18 cellular contexts compared by ENCODE assay signal in the genomic region with DNA sequence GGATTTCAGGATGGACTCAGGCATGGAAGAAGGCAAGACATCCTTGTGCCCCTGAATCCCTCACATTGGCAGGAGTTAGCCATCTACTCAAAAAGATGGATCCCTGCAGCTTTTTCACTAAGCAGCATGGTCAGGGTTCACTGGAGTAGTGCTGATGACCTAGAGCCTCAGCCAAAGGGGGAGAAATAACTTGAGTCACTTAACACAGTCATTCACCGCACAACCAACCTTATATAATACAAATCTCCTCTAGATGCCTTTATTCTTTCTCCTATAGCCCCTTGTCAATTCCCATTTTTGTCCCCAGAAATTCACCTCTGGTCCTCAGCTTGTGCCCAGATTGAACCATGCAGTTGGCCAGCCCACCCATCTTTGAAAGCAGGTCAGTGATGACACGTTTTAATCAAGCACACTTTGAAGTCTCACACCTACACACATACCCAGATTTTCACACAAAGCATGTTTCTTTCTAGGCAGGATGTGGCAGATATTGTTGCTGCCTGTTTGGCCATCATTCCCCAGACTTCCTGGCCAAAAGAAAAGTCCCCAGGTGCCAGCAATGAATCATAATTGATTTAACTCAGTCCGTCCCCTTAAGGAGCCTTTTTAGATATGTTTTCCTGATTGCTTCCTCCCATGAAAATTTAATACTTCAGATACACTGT.
DNase-seq lines count a peak whose midpoint lies in the region; ATAC-seq and TF ChIP-seq lines count a peak whose summit lies in the region.
"Had no signal": no experiment of that assay in that cellular context is flagged by ENCODE, and none has a peak within 500 bp of the region (broad histone marks: within the 10 kb centered on the region; RNA-seq: fewer than 3 reads in every experiment).

No MANE protein-coding gene starts in this region.

- H3K4me1 ChIP-seq in CD4-positive, CD25-positive, alpha-beta regulatory T cell (ENCODE audit: control insufficient read depth, insufficient read depth, low read length, poor library complexity, severe bottlenecking): peaks cover 24% of the 10 kb centered on the region
- H3K4me1 ChIP-seq in esophagus squamous epithelium: peaks cover 0 to 8% (median 0%) of the 10 kb centered on the region in 3 donors
- H3K4me1 ChIP-seq: HAP-1, thyroid gland had no signal

- H3K27ac ChIP-seq in CD4-positive, CD25-positive, alpha-beta regulatory T cell (ENCODE audit: insufficient read depth, low read length, poor library complexity, severe bottlenecking): no peak overlapping the region
- H3K27ac ChIP-seq in esophagus squamous epithelium: no peak overlapping the region
- H3K27ac ChIP-seq: epithelial cell of prostate, thyroid gland had no signal

- H3K4me3 Mint-ChIP-seq in CD4-positive, CD25-positive, alpha-beta regulatory T cell: peak overlapping the region in 1 of 4 donors; percentile 76
- peak overlapping the region; percentile 58 for H3K4me3 Mint-ChIP-seq in activated T-helper 1 cell treated with anti-CD3 and anti-CD28 coated beads, Interleukin-12 subunit alpha, Interleukin-12 subunit beta, Interleukin-2, Interleukin-4 antibody, amounts not matched to agents 30 ng/mL and 10 ng/mL and 1 ng/mL, durations not matched to agents 14 hours and 24 hours and 36 hours
- H3K4me3 Mint-ChIP-seq in effector memory CD8-positive, alpha-beta T cell: peak overlapping the region; percentile 44 to 48
- no peak overlapping the region for H3K4me3 Mint-ChIP-seq in glutamatergic neuron (ENCODE audit: unreplicated experiment)

- intact Hi-C loops in activated T-helper 1 cell treated with anti-CD3 and anti-CD28 coated beads, Interleukin-12 subunit alpha, Interleukin-12 subunit beta, Interleukin-2, Interleukin-4 antibody, amounts not matched to agents 30 ng/mL and 10 ng/mL and 1 ng/mL, durations not matched to agents 14 hours and 24 hours and 36 hours (cut with micrococcal nuclease): loop anchor here (1.0 to 2.0 kb wide), 4 partner anchors 18 to 43 kb away; no protein-coding TSS in a partner anchor
- intact Hi-C loops in esophagus squamous epithelium (cut with DNase I): no loop called here

- peaks cover 0 to 3% (median 0%) of the 10 kb centered on the region in 7 donors for H3K9me3 Mint-ChIP-seq in CD4-positive, CD25-positive, alpha-beta regulatory T cell
- peaks cover 12% of the 10 kb centered on the region for H3K9me3 Mint-ChIP-seq in activated T-helper 1 cell treated with anti-CD3 and anti-CD28 coated beads, Interleukin-12 subunit alpha, Interleukin-12 subunit beta, Interleukin-2, Interleukin-4 antibody, amounts not matched to agents 30 ng/mL and 10 ng/mL and 1 ng/mL, durations not matched to agents 14 hours and 24 hours and 36 hours
- peaks cover 0 to 2% of the 10 kb centered on the region in 2 donors for H3K9me3 Mint-ChIP-seq in effector memory CD8-positive, alpha-beta T cell
- H3K9me3 Mint-ChIP-seq in glutamatergic neuron (ENCODE audit: unreplicated experiment): peaks cover 3% of the 10 kb centered on the region

- no peaks in the 10 kb centered on the region for H3K9me3 ChIP-seq in CD4-positive, CD25-positive, alpha-beta regulatory T cell (ENCODE audit: control insufficient read depth in 2 of 2, low read length in 2 of 2)
- no peaks in the 10 kb centered on the region for H3K9me3 ChIP-seq in esophagus squamous epithelium
- H3K9me3 ChIP-seq: HAP-1, thyroid gland had no signal

- H3K27me3 ChIP-seq in CD4-positive, CD25-positive, alpha-beta regulatory T cell (ENCODE audit: control insufficient read depth, insufficient read depth, low read length): no peaks in the 10 kb centered on the region
- H3K27me3 ChIP-seq in esophagus squamous epithelium: no peaks in the 10 kb centered on the region
- H3K27me3 ChIP-seq: thyroid gland had no signal

- 40 to 45% methylated on average over 3 of the region's 3 CpGs for WGBS in esophagus squamous epithelium, 2 donors

- no peaks in the 10 kb centered on the region for H3K36me3 Mint-ChIP-seq in CD4-positive, CD25-positive, alpha-beta regulatory T cell
- H3K36me3 Mint-ChIP-seq in activated T-helper 1 cell treated with anti-CD3 and anti-CD28 coated beads, Interleukin-12 subunit alpha, Interleukin-12 subunit beta, Interleukin-2, Interleukin-4 antibody, amounts not matched to agents 30 ng/mL and 10 ng/mL and 1 ng/mL, durations not matched to agents 14 hours and 24 hours and 36 hours (ENCODE audit: low read depth): peaks cover 4% of the 10 kb centered on the region
- no peaks in the 10 kb centered on the region for H3K36me3 Mint-ChIP-seq in effector memory CD8-positive, alpha-beta T cell (ENCODE audit: insufficient read depth)
- peaks cover 8% of the 10 kb centered on the region for H3K36me3 Mint-ChIP-seq in glutamatergic neuron (ENCODE audit: unreplicated experiment)

- H3K27me3 Mint-ChIP-seq in CD4-positive, CD25-positive, alpha-beta regulatory T cell: peaks cover 4% of the 10 kb centered on the region
- no peaks in the 10 kb centered on the region for H3K27me3 Mint-ChIP-seq in activated T-helper 1 cell treated with anti-CD3 and anti-CD28 coated beads, Interleukin-12 subunit alpha, Interleukin-12 subunit beta, Interleukin-2, Interleukin-4 antibody, amounts not matched to agents 30 ng/mL and 10 ng/mL and 1 ng/mL, durations not matched to agents 14 hours and 24 hours and 36 hours (ENCODE audit: insufficient read depth)
- no peaks in the 10 kb centered on the region for H3K27me3 Mint-ChIP-seq in effector memory CD8-positive, alpha-beta T cell
- H3K27me3 Mint-ChIP-seq in glutamatergic neuron (ENCODE audit: unreplicated experiment): peaks cover 4% of the 10 kb centered on the region

- peaks cover 0 to 47% (median 30%) of the 10 kb centered on the region in 4 donors for H3K4me1 Mint-ChIP-seq in CD4-positive, CD25-positive, alpha-beta regulatory T cell
- peaks cover 44% of the 10 kb centered on the region for H3K4me1 Mint-ChIP-seq in activated T-helper 1 cell treated with anti-CD3 and anti-CD28 coated beads, Interleukin-12 subunit alpha, Interleukin-12 subunit beta, Interleukin-2, Interleukin-4 antibody, amounts not matched to agents 30 ng/mL and 10 ng/mL and 1 ng/mL, durations not matched to agents 14 hours and 24 hours and 36 hours (ENCODE audit: low read depth)
- peaks cover 25 to 31% of the 10 kb centered on the region in 2 donors for H3K4me1 Mint-ChIP-seq in effector memory CD8-positive, alpha-beta T cell (ENCODE audit: low read depth in 2 of 2)
- peaks cover 6% of the 10 kb centered on the region for H3K4me1 Mint-ChIP-seq in glutamatergic neuron (ENCODE audit: low read depth, unreplicated experiment)

- H3K4me3 ChIP-seq in CD4-positive, CD25-positive, alpha-beta regulatory T cell (ENCODE audit: low read depth, low read length): no peak overlapping the region
- no peak overlapping the region for H3K4me3 ChIP-seq in esophagus squamous epithelium
- H3K4me3 ChIP-seq: HAP-1, skin epidermis, thyroid gland had no signal

- peak overlapping the region; percentile 59 to 91 (median 90) for H3K27ac Mint-ChIP-seq in CD4-positive, CD25-positive, alpha-beta regulatory T cell
- H3K27ac Mint-ChIP-seq in activated T-helper 1 cell treated with anti-CD3 and anti-CD28 coated beads, Interleukin-12 subunit alpha, Interleukin-12 subunit beta, Interleukin-2, Interleukin-4 antibody, amounts not matched to agents 30 ng/mL and 10 ng/mL and 1 ng/mL, durations not matched to agents 14 hours and 24 hours and 36 hours: peak overlapping the region; percentile 94
- H3K27ac Mint-ChIP-seq in effector memory CD8-positive, alpha-beta T cell: peak overlapping the region; percentile 79 to 87
- no peak overlapping the region for H3K27ac Mint-ChIP-seq in glutamatergic neuron (ENCODE audit: unreplicated experiment)

- H3K36me3 ChIP-seq in CD4-positive, CD25-positive, alpha-beta regulatory T cell (ENCODE audit: control insufficient read depth, insufficient read depth, low read length): no peaks in the 10 kb centered on the region
- H3K36me3 ChIP-seq in esophagus squamous epithelium: no peaks in the 10 kb centered on the region
- H3K36me3 ChIP-seq: HAP-1, thyroid gland had no signal

- TF ChIP-seq POLR2A in esophagus squamous epithelium (IDR thresholded peaks at IDR 0.05): no peak

- peak; percentile 67 to 71 for ATAC-seq in CD4-positive, CD25-positive, alpha-beta regulatory T cell (ENCODE audit: low read depth in 2 of 2)
- peak; percentile 94 for ATAC-seq in effector memory CD8-positive, alpha-beta T cell (replicated peaks)

- TF ChIP-seq CTCF in esophagus squamous epithelium (IDR thresholded peaks at IDR 0.05) (no peak), glutamatergic neuron (IDR thresholded peaks at IDR 0.05; ENCODE audit: partially characterized antibody, unreplicated experiment) (no peak)

- DNase-seq in CD4-positive, CD25-positive, alpha-beta regulatory T cell: peak in 2 of 3 donors; percentile 15 to 52
- DNase-seq in Daoy (ENCODE audit: low read depth): peak; percentile 53
- peak; percentile 11 for DNase-seq in activated T-helper 1 cell treated with anti-CD3 and anti-CD28 coated beads, Interleukin-12 subunit alpha, Interleukin-12 subunit beta, Interleukin-2, Interleukin-4 antibody, amounts not matched to agents 30 ng/mL and 10 ng/mL and 1 ng/mL, durations not matched to agents 14 hours and 24 hours and 36 hours (ENCODE audit: low spot score)
- DNase-seq in effector memory CD8-positive, alpha-beta T cell: peak; percentile 28 to 39 (median 36)
- DNase-seq in NCI-H446 treated with DMSO at 0.1 percent for 48 hours (lab: John Stamatoyannopoulos, UW): no peak
- no peak for DNase-seq in esophagus squamous epithelium (lab: John Stamatoyannopoulos, UW)
- no peak for DNase-seq in GM03348 (ENCODE audit: low spot score)
- no peak for DNase-seq in glutamatergic neuron
- DNase-seq: AML-193, amygdala, DMS 273 treated with DMSO at 0.1 percent for 48 hours, NCI-H1694, NCI-H510A treated with DMSO at 0.1 percent for 48 hours, posterior cingulate gyrus, thyroid gland had no signal

Comparison
In these comparisons a context has a peak if more than half of its experiments do, and no peak if none do; other contexts are left out.
1. DNase-seq: peak in CD4-positive, CD25-positive, alpha-beta regulatory T cell (2 of 3), Daoy (single experiment), activated T-helper 1 cell treated with anti-CD3 and anti-CD28 coated beads, Interleukin-12 subunit alpha, Interleukin-12 subunit beta, Interleukin-2, Interleukin-4 antibody, amounts not matched to agents 30 ng/mL and 10 ng/mL and 1 ng/mL, durations not matched to agents 14 hours and 24 hours and 36 hours (single experiment) and effector memory CD8-positive, alpha-beta T cell (3 of 3); none in NCI-H446 treated with DMSO at 0.1 percent for 48 hours (single experiment), esophagus squamous epithelium (single experiment), GM03348 (single experiment) and glutamatergic neuron (single experiment).